ENCODE assay signal across 18 cellular contexts in the genomic region with DNA sequence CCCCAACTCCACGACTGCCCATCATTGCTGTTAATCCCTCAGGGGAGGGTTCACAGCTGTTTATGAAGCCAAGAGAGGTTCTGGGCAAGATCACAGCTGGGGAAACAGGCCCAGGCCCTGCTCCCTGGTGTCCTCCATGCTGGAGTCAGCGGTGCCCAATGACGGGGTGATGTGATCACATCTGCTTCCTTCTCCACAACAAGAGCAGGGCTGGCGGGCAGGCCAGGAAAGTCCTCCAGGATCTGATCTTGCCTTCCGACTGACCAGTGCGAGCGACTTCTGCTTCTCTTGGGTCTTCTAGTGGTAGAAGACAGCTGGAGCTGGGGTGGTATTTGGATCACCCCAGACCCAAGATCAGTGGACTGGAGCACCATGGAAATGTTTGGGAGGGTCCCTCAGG. TPM values are rescaled to one million over a fixed set of nuclear protein-coding genes. Genes with fewer than 3 reads are reported as not detected.
DNase-seq lines count a peak whose midpoint lies in the region; ATAC-seq and TF ChIP-seq lines count a peak whose summit lies in the region.
"Had no signal": no experiment of that assay in that cellular context is flagged by ENCODE, and none has a peak within 500 bp of the region (broad histone marks: within the 10 kb centered on the region; RNA-seq: fewer than 3 reads in every experiment).

No MANE protein-coding gene starts in this region.

- H3F3A ChIP-seq in GM23248 (ENCODE audit: insufficient read depth) = no peaks in the 10 kb centered on the region

- ATAC-seq in natural killer cell (no peak), HG02759 (IDR thresholded peaks at IDR 0.05; ENCODE audit: unreplicated experiment) (no peak)
- no peak for ATAC-seq in natural killer cell treated with Interleukin-12 subunit alpha and Interleukin-12 subunit beta and Interleukin-15 and Interleukin-18, amount 100 ng/mL, for 72 hours
- no peak for ATAC-seq in stimulated activated effector memory CD8-positive, alpha-beta T cell treated with anti-CD3 and anti-CD28 coated beads, Interleukin-12 subunit alpha, Interleukin-12 subunit beta, amount 100 ng/mL, for 72 hours
- ATAC-seq: GM12878, GM23338 had no signal

- no peaks in the 10 kb centered on the region for H3K9me3 ChIP-seq in GM23248 (ENCODE audit: low read depth)

- intact Hi-C loops in natural killer cell (cut with micrococcal nuclease) = no loop called here

- H3K4me3 Mint-ChIP-seq in natural killer cell = no peak overlapping the region
- no peak overlapping the region for H3K4me3 Mint-ChIP-seq in natural killer cell treated with Interleukin-12 subunit alpha and Interleukin-12 subunit beta and Interleukin-15 and Interleukin-18, amount 100 ng/mL, for 72 hours
- H3K4me3 Mint-ChIP-seq in stimulated activated effector memory CD8-positive, alpha-beta T cell treated with anti-CD3 and anti-CD28 coated beads, Interleukin-12 subunit alpha, Interleukin-12 subunit beta, amount 100 ng/mL, for 72 hours = no peak overlapping the region
- H3K4me3 Mint-ChIP-seq: CD4-positive, CD25-positive, alpha-beta regulatory T cell; GM23338 had no signal

- in situ Hi-C loops in GM23248 (cut with MboI) = no loop called here

- H3K79me2 ChIP-seq in GM23248 (ENCODE audit: insufficient read depth) = no peaks in the 10 kb centered on the region

- no peaks in the 10 kb centered on the region for H3K36me3 ChIP-seq in GM23248 (ENCODE audit: low read depth)

- no peak for TF ChIP-seq CTCF in natural killer cell (IDR thresholded peaks at IDR 0.05)

- no peak overlapping the region for H3K4me3 ChIP-seq in GM23248
- H3K4me3 ChIP-seq: GM12878, GM23338 had no signal

- H3K27ac Mint-ChIP-seq in natural killer cell = no peak overlapping the region
- H3K27ac Mint-ChIP-seq in natural killer cell treated with Interleukin-12 subunit alpha and Interleukin-12 subunit beta and Interleukin-15 and Interleukin-18, amount 100 ng/mL, for 72 hours = no peak overlapping the region
- peak overlapping the region; percentile 43 for H3K27ac Mint-ChIP-seq in stimulated activated effector memory CD8-positive, alpha-beta T cell treated with anti-CD3 and anti-CD28 coated beads, Interleukin-12 subunit alpha, Interleukin-12 subunit beta, amount 100 ng/mL, for 72 hours
- H3K27ac Mint-ChIP-seq: GM23338 had no signal

- H2AFZ ChIP-seq in GM23248 = no peak overlapping the region
- H2AFZ ChIP-seq: GM23338 had no signal

- H3K27ac ChIP-seq in GM23248 = no peak overlapping the region
- H3K27ac ChIP-seq: 22Rv1 had no signal

- no peaks in the 10 kb centered on the region for H3K9me3 Mint-ChIP-seq in natural killer cell
- H3K9me3 Mint-ChIP-seq in natural killer cell treated with Interleukin-12 subunit alpha and Interleukin-12 subunit beta and Interleukin-15 and Interleukin-18, amount 100 ng/mL, for 72 hours = no peaks in the 10 kb centered on the region
- H3K9me3 Mint-ChIP-seq in stimulated activated effector memory CD8-positive, alpha-beta T cell treated with anti-CD3 and anti-CD28 coated beads, Interleukin-12 subunit alpha, Interleukin-12 subunit beta, amount 100 ng/mL, for 72 hours = no peaks in the 10 kb centered on the region
- H3K9me3 Mint-ChIP-seq: CD4-positive, CD25-positive, alpha-beta regulatory T cell; GM23338 had no signal

- H3K4me1 Mint-ChIP-seq in natural killer cell = no peaks in the 10 kb centered on the region
- no peaks in the 10 kb centered on the region for H3K4me1 Mint-ChIP-seq in natural killer cell treated with Interleukin-12 subunit alpha and Interleukin-12 subunit beta and Interleukin-15 and Interleukin-18, amount 100 ng/mL, for 72 hours (ENCODE audit: low read depth in 2 of 2)
- H3K4me1 Mint-ChIP-seq in stimulated activated effector memory CD8-positive, alpha-beta T cell treated with anti-CD3 and anti-CD28 coated beads, Interleukin-12 subunit alpha, Interleukin-12 subunit beta, amount 100 ng/mL, for 72 hours = peaks cover 30% of the 10 kb centered on the region

- WGBS in GM23248 (ENCODE audit: low coverage in 1 of 2, low lambda C conversion rate in 2 of 2, missing lambda C conversion rate in 2 of 2), 2 experiments = 73 to 74% methylated on average over 6 to 7 of the region's 7 CpGs

- DNase-seq in NCI-H82 (lab: John Stamatoyannopoulos, UW) (peak; percentile 24), NCI-H82 treated with DMSO at 0.1 percent for 48 hours (lab: John Stamatoyannopoulos, UW; ENCODE audit: unreplicated experiment) (no peak), natural killer cell (peak; percentile 14), mesenteric fat pad (ENCODE audit: low spot score) (peak; percentile 89), GM23248 (no peak)
- DNase-seq in natural killer cell treated with Interleukin-12 subunit alpha and Interleukin-12 subunit beta and Interleukin-15 and Interleukin-18, amount 100 ng/mL, for 72 hours (ENCODE audit: low spot score) = no peak
- DNase-seq in stimulated activated effector memory CD8-positive, alpha-beta T cell treated with anti-CD3 and anti-CD28 coated beads, Interleukin-12 subunit alpha, Interleukin-12 subunit beta, amount 100 ng/mL, for 72 hours (ENCODE audit: low spot score in 2 of 2) = no peak
- DNase-seq: CD4-positive, CD25-positive, alpha-beta regulatory T cell; DMS 273 treated with DMSO at 0.1 percent for 48 hours; DMS79 had no signal

- no peaks in the 10 kb centered on the region for H3K9me2 ChIP-seq in GM23248 (ENCODE audit: insufficient read depth)

- no peaks in the 10 kb centered on the region for H3K27me3 Mint-ChIP-seq in natural killer cell (ENCODE audit: low read depth in 2 of 2)
- no peaks in the 10 kb centered on the region for H3K27me3 Mint-ChIP-seq in natural killer cell treated with Interleukin-12 subunit alpha and Interleukin-12 subunit beta and Interleukin-15 and Interleukin-18, amount 100 ng/mL, for 72 hours

- 0 out of 2 replicates have a peak, but pooled peaks cover 4% of the 10 kb centered on the region for H3K4me1 ChIP-seq in GM23248 (ENCODE audit: insufficient read depth)

- no peak overlapping the region for H3K9ac ChIP-seq in GM23248

- H4K20me1 ChIP-seq in GM23248 (ENCODE audit: insufficient read depth) = no peaks in the 10 kb centered on the region

- peaks cover 36% of the 10 kb centered on the region for H3K27me3 ChIP-seq in GM23248 (replicated peaks; ENCODE audit: insufficient read depth)

- H3K4me2 ChIP-seq in GM23248 (ENCODE audit: unreplicated experiment) = no peak overlapping the region
- H3K4me2 ChIP-seq: GM23338 had no signal

- H3K36me3 Mint-ChIP-seq in natural killer cell = no peaks in the 10 kb centered on the region
- no peaks in the 10 kb centered on the region for H3K36me3 Mint-ChIP-seq in natural killer cell treated with Interleukin-12 subunit alpha and Interleukin-12 subunit beta and Interleukin-15 and Interleukin-18, amount 100 ng/mL, for 72 hours
- peaks cover 35% of the 10 kb centered on the region for H3K36me3 Mint-ChIP-seq in stimulated activated effector memory CD8-positive, alpha-beta T cell treated with anti-CD3 and anti-CD28 coated beads, Interleukin-12 subunit alpha, Interleukin-12 subunit beta, amount 100 ng/mL, for 72 hours
- H3K36me3 Mint-ChIP-seq: CD4-positive, CD25-positive, alpha-beta regulatory T cell had no signal

RNA-seq across cellular contexts. Expression of a gene that starts 1.0 kb away (rescaled TPM):
- total RNA-seq in natural killer cell (not detected), mesenteric fat pad (not detected)
- total RNA-seq in natural killer cell treated with Interleukin-12 subunit alpha and Interleukin-12 subunit beta and Interleukin-15 and Interleukin-18, amount 100 ng/mL, for 72 hours = not detected
- total RNA-seq in GM23248 (2014; rRNA removed; shearing (Covaris generic)) = not detected in 2 replicates
- polyA plus RNA-seq in GM23248 (2016; fragmentation: Nextera tagmentation; extraction: Ambion mirVana) = not detected in 2 replicates
- total RNA-seq: A673, G401, GM12878, GM23338, HT1080 had no signal
- polyA plus RNA-seq: BJ, GM12878, GM23338 had no signal

RNA-seq across cellular contexts. Expression of a gene that starts 15.9 kb away (rescaled TPM):
- 10 to 100 TPM in 1 of 3 donors, 1 to 10 TPM in 2; 6.3 to 14.5 (median 8.0) TPM for total RNA-seq in natural killer cell
- 10 to 100 TPM; 13.5 to 14.0 TPM for total RNA-seq in natural killer cell treated with Interleukin-12 subunit alpha and Interleukin-12 subunit beta and Interleukin-15 and Interleukin-18, amount 100 ng/mL, for 72 hours
- total RNA-seq in mesenteric fat pad = 4.9 TPM
- 0.38 and 3.6 TPM in 2 replicates for total RNA-seq in GM23248 (2014; rRNA removed; shearing (Covaris generic))
- polyA plus RNA-seq in GM23248 (2016; fragmentation: Nextera tagmentation; extraction: Ambion mirVana) = 1.9 and 2.2 TPM in 2 replicates

RNA-seq across cellular contexts. Expression of a gene that starts 25.4 kb away (rescaled TPM):
- under 1 TPM; 0.14 to 0.78 (median 0.70) TPM for total RNA-seq in natural killer cell
- 1 to 10 TPM in 1 of 2 donors, under 1 TPM in 1; 0.17 to 1.3 TPM for total RNA-seq in natural killer cell treated with Interleukin-12 subunit alpha and Interleukin-12 subunit beta and Interleukin-15 and Interleukin-18, amount 100 ng/mL, for 72 hours
- total RNA-seq in mesenteric fat pad = 0.10 TPM
- not detected in 2 replicates for total RNA-seq in GM23248 (2014; rRNA removed; shearing (Covaris generic))
- not detected in 2 replicates for polyA plus RNA-seq in GM23248 (2016; fragmentation: Nextera tagmentation; extraction: Ambion mirVana)
- total RNA-seq: A673, G401, GM12878, HT1080 had no signal
- polyA plus RNA-seq: BJ, GM12878 had no signal

RNA-seq across cellular contexts. Expression of a gene that starts 33.5 kb away (rescaled TPM):
- total RNA-seq in natural killer cell (under 1 TPM in 2 of 3 donors, not detected in 1; 0.20 to 0.24 TPM), mesenteric fat pad (not detected)
- total RNA-seq in natural killer cell treated with Interleukin-12 subunit alpha and Interleukin-12 subunit beta and Interleukin-15 and Interleukin-18, amount 100 ng/mL, for 72 hours = 1 to 10 TPM in 1 of 2 donors, not detected in 1; 1.5 TPM
- total RNA-seq in GM23248 (2014; rRNA removed; shearing (Covaris generic)) = 0.13 TPM in 1 of 2 replicates, not detected in the other
- 0.14 and 0.16 TPM in 2 replicates for polyA plus RNA-seq in GM23248 (2016; fragmentation: Nextera tagmentation; extraction: Ambion mirVana)
- total RNA-seq: A673, G401, HT1080 had no signal
- polyA plus RNA-seq: BJ had no signal

RNA-seq across cellular contexts. Expression of a gene that starts 42.9 kb away (rescaled TPM):
- total RNA-seq in natural killer cell (100 to 1,000 TPM in 2 of 3 donors, 10 to 100 TPM in 1; 93.6 to 110 (median 107) TPM), mesenteric fat pad (42.5 TPM)
- 100 to 1,000 TPM; 107 to 161 TPM for total RNA-seq in natural killer cell treated with Interleukin-12 subunit alpha and Interleukin-12 subunit beta and Interleukin-15 and Interleukin-18, amount 100 ng/mL, for 72 hours
- 62.1 and 70.2 TPM in 2 replicates for total RNA-seq in GM23248 (2014; rRNA removed; shearing (Covaris generic))
- 71.7 and 74.9 TPM in 2 replicates for polyA plus RNA-seq in GM23248 (2016; fragmentation: Nextera tagmentation; extraction: Ambion mirVana)

Comparison
In these comparisons a context has a peak if more than half of its experiments do, and no peak if none do; other contexts are left out.
1. DNase-seq: peak in NCI-H82 (single experiment), natural killer cell (single experiment) and mesenteric fat pad (single experiment); none in NCI-H82 treated with DMSO at 0.1 percent for 48 hours (single experiment), natural killer cell treated with Interleukin-12 subunit alpha and Interleukin-12 subunit beta and Interleukin-15 and Interleukin-18, amount 100 ng/mL, for 72 hours (single experiment), stimulated activated effector memory CD8-positive, alpha-beta T cell treated with anti-CD3 and anti-CD28 coated beads, Interleukin-12 subunit alpha, Interleukin-12 subunit beta, amount 100 ng/mL, for 72 hours (0 of 2) and GM23248 (single experiment).